ENCODE assay signal across 8 cellular contexts in genomic region chr7:38178695-38179344, GRCh38. TPM values are rescaled to one million over a fixed set of nuclear protein-coding genes. Genes with fewer than 3 reads are reported as not detected.
A peak's percentile ranks its signal among the peaks of the same experiment; 100 is the strongest.
DNase-seq lines count a peak whose midpoint lies in the region; ATAC-seq, FAIRE-seq and TF ChIP-seq lines count a peak whose summit lies in the region.

No MANE protein-coding gene starts in this region.

- H3K36me3 ChIP-seq in K562 (ENCODE audit: control insufficient read depth, insufficient read depth, low read length), result peaks cover 7% of the 10 kb centered on the region; the same call in 1 of the 3 replicates
- H3K36me3 ChIP-seq in keratinocyte (ENCODE audit: control insufficient read depth in 2 of 2, extremely low read depth in 1 of 2, insufficient read depth in 2 of 2, low read length in 2 of 2), result no peaks in the 10 kb centered on the region
- no peaks in the 10 kb centered on the region for H3K36me3 ChIP-seq in stomach smooth muscle (ENCODE audit: control insufficient read depth in 2 of 2, insufficient read depth in 2 of 2, low read length in 2 of 2)

- no peaks in the 10 kb centered on the region for H3K9me1 ChIP-seq in K562 (ENCODE audit: control insufficient read depth, insufficient read depth, low read length)
- H3K9me1 ChIP-seq in keratinocyte (ENCODE audit: control insufficient read depth, extremely low read depth, insufficient read depth, low read length), result no peaks in the 10 kb centered on the region

- H3K4me2 ChIP-seq in K562 (ENCODE audit: insufficient read depth, low read length) (peak overlapping the region; percentile 85), keratinocyte (ENCODE audit: control insufficient read depth, extremely low read depth, insufficient read depth, low read depth, low read length) (peak overlapping the region; percentile 91)

- dilution Hi-C loops in keratinocyte (cut with MboI; ENCODE audit: extremely low pct_ligation_motif_present, low sequenced_read_pairs), result no loop called here

- CTCF ChIA-PET in K562 (lab: Yijun Ruan, JAX; ENCODE audit: low intra/inter-chr PET ratio), result no interaction called here

- intact Hi-C loops in K562 (cut with micrococcal nuclease), result loop anchor here (2.0 to 5.0 kb wide), 3 partner anchors 52 to 162 kb away; no protein-coding TSS in a partner anchor

- H3K4me1 ChIP-seq in K562 (replicated peaks in 1 of 2; ENCODE audit: control insufficient read depth in 2 of 2, insufficient read depth in 2 of 2, low read length in 2 of 2) (peaks cover 7 to 26% of the 10 kb centered on the region in 2 experiments), keratinocyte (ENCODE audit: control insufficient read depth, extremely low read depth, insufficient read depth, low read length) (peaks cover 9% of the 10 kb centered on the region), stomach smooth muscle (ENCODE audit: control insufficient read depth, insufficient read depth, low read length) (peaks cover 5% of the 10 kb centered on the region)

- H3K9me3 ChIP-seq in K562 (replicated peaks; ENCODE audit: control insufficient read depth, insufficient read depth, low read depth, low read length), result 0 out of 2 replicates have a peak, but pooled peaks cover under 1% of the 10 kb centered on the region
- H3K9me3 ChIP-seq in keratinocyte (ENCODE audit: control insufficient read depth, low read depth, low read length), result no peaks in the 10 kb centered on the region
- no peaks in the 10 kb centered on the region for H3K9me3 ChIP-seq in stomach smooth muscle (ENCODE audit: control insufficient read depth in 2 of 2, low read length in 2 of 2)

- no peak for TF ChIP-seq RAD21 in K562 (CRISPR knock-in tag; conservative IDR thresholded peaks at IDR 0.05 in 1 of 2, IDR thresholded peaks at IDR 0.05 in 1 of 2)

- WGBS in K562 (ENCODE audit: insufficient coverage, low coverage, missing lambda C conversion rate), result 7% methylated on average over 11 of the region's 15 CpGs

- H3K27me3 ChIP-seq in K562 (ENCODE audit: control insufficient read depth in 2 of 2, insufficient read depth in 2 of 2, low read length in 2 of 2) (no peaks in the 10 kb centered on the region), keratinocyte (ENCODE audit: control insufficient read depth, extremely low read depth, insufficient read depth, low read length) (no peaks in the 10 kb centered on the region), stomach smooth muscle (ENCODE audit: control insufficient read depth in 1 of 2, insufficient read depth in 2 of 2, low read length in 2 of 2) (no peaks in the 10 kb centered on the region)

- H3K79me2 ChIP-seq in K562 (ENCODE audit: control insufficient read depth, insufficient read depth, low read length), result peaks cover 54% of the 10 kb centered on the region
- peaks cover 33% of the 10 kb centered on the region for H3K79me2 ChIP-seq in keratinocyte (ENCODE audit: control insufficient read depth, insufficient read depth, low read length)

- TSS peak; percentile 42 for BruUV-seq in K562 (replicated peaks; lab: Mats Ljungman, UMichigan)

- FAIRE-seq in H54 (lab: Jason Lieb, UNC), result peak; percentile 81
- peak; percentile 44 for FAIRE-seq in K562 (lab: Jason Lieb, UNC)
- FAIRE-seq in keratinocyte (lab: Jason Lieb, UNC), result no peak

- DNase-seq in SIG-M5 treated with dmso at 0.1 percent for 504 hours (lab: John Stamatoyannopoulos, UW; ENCODE audit: unreplicated experiment) (peak; percentile 30), SIG-M5 (lab: John Stamatoyannopoulos, UW) (no peak), H54 (ENCODE audit: insufficient read length, low spot score) (no peak), LoVo (ENCODE audit: low spot score) (peak; percentile 10), K562 (ENCODE audit: extremely low read depth in 1 of 4, low spot score in 3 of 4) (no peak), keratinocyte (ENCODE audit: low read depth, low spot score) (no peak)
- no peak for DNase-seq in activated effector memory CD4-positive, alpha-beta T cell treated with anti-CD3 and anti-CD28 coated beads, Interleukin-2, amount 50 U/mL, for 16 hours

- in situ Hi-C loops in K562 (cut with MboI), result no loop called here

- peak overlapping the region; percentile 68 for H3K4me3 ChIP-seq in K562
- H3K4me3 ChIP-seq in keratinocyte (ENCODE audit: control insufficient read depth in 2 of 3, extremely low read depth in 1 of 3, insufficient read depth in 2 of 3, low read depth in 1 of 3, low read length in 3 of 3), result peak overlapping the region; percentile 91 to 93 (median 92)
- peak overlapping the region; percentile 90 to 95 for H3K4me3 ChIP-seq in stomach smooth muscle (ENCODE audit: low read length in 2 of 2)

- H4K20me1 ChIP-seq in K562 (replicated peaks; ENCODE audit: control insufficient read depth, insufficient read depth, low read length), result no peaks in the 10 kb centered on the region
- H4K20me1 ChIP-seq in keratinocyte (ENCODE audit: control insufficient read depth, extremely low read depth, insufficient read depth, low read length), result no peaks in the 10 kb centered on the region

- TF ChIP-seq POLR2A in H54 (IDR thresholded peaks at IDR 0.05; ENCODE audit: low read depth, low read length), result no peak
- TF ChIP-seq POLR2A in K562 (conservative IDR thresholded peaks at IDR 0.05), result no peak

- peak overlapping the region; percentile 77 to 96 for H3K9ac ChIP-seq in K562 (ENCODE audit: insufficient read depth in 1 of 2, low read depth in 2 of 2, low read length in 2 of 2)
- H3K9ac ChIP-seq in keratinocyte (ENCODE audit: control insufficient read depth, extremely low read depth, insufficient read depth, low read length), result peak overlapping the region; percentile 83
- peak overlapping the region; percentile 84 to 85 for H3K9ac ChIP-seq in stomach smooth muscle (ENCODE audit: low read length in 2 of 2)

- TF ChIP-seq CTCF in K562 (IDR thresholded peaks at IDR 0.05 in 2 of 3, conservative IDR thresholded peaks at IDR 0.05 in 1 of 3; ENCODE audit: insufficient read depth in 2 of 3, low read depth in 1 of 3, low read length in 3 of 3), result peak in 2 of 3 experiments; percentile 11 to 17; a peak in 1 of 6 replicates
- peak in 2 of 3 experiments; percentile 9 to 13 for TF ChIP-seq CTCF in keratinocyte (optimal IDR thresholded peaks at IDR 0.05 in 1 of 3, IDR thresholded peaks at IDR 0.05 in 1 of 3, conservative IDR thresholded peaks at IDR 0.05 in 1 of 3; ENCODE audit: extremely low read depth in 1 of 3, insufficient read depth in 2 of 3, low read length in 3 of 3)

- peak overlapping the region; percentile 76 for H3K27ac ChIP-seq in K562 (ENCODE audit: extremely low read depth, low read depth, low read length)
- H3K27ac ChIP-seq in keratinocyte (ENCODE audit: control insufficient read depth, insufficient read depth, low read length), result peak overlapping the region; percentile 80
- H3K27ac ChIP-seq in stomach smooth muscle (ENCODE audit: low read length), result peak overlapping the region; percentile 85

- peak; percentile 70 for ATAC-seq in K562

- TF ChIP-seq EP300 in K562 (IDR thresholded peaks at IDR 0.05; ENCODE audit: low read length), result no peak

- POLR2A ChIA-PET in K562 (lab: Yijun Ruan, JAX), result interaction anchor here (1.0 to 1.4 kb wide), 3 partner anchors 11 to 133 kb away, joined by 3 to 6 read pairs (median 4); no protein-coding TSS in a partner anchor

- peak overlapping the region; percentile 98 for H2AFZ ChIP-seq in K562 (ENCODE audit: low read depth, low read length)
- H2AFZ ChIP-seq in keratinocyte (ENCODE audit: control insufficient read depth, low read length), result peak overlapping the region; percentile 89

TF ChIP-seq in K562, 482 proteins besides CTCF, POLR2A, EP300 and RAD21 (continues in another document):
- peak; percentile 67 for TF ChIP-seq EGR1 (conservative IDR thresholded peaks at IDR 0.05)
- TF ChIP-seq VEZF1 (CRISPR knock-in tag; IDR thresholded peaks at IDR 0.05), result peak; percentile 31
- TF ChIP-seq NEUROD1 (IDR thresholded peaks at IDR 0.05; ENCODE audit: borderline replicate concordance, low read depth, low read length, partially characterized antibody), result no peak
- 0 out of 2 replicates have a peak, but pooled peaks have one; percentile 16 for TF ChIP-seq GTF2A2 (tag; IDR thresholded peaks at IDR 0.05)

RNA-seq across cellular contexts. Expression of gene STARD3NL, which starts 0.8 kb away (rescaled TPM):
- 16.8 and 25.1 TPM in 2 replicates for total RNA-seq in K562 (2011; cell fraction: chromatin; rRNA removed; ENCODE audit: low replicate concordance)
- 19.8 and 22.5 TPM in 2 replicates for total RNA-seq in K562 (2011; cell fraction: nucleolus; rRNA removed)
- 30.4 and 45.0 TPM in 2 replicates for total RNA-seq in K562 (2011; cell fraction: nucleoplasm; rRNA removed)
- total RNA-seq in K562 (2014; rRNA removed), result 44.8 and 44.9 TPM in 2 replicates
- total RNA-seq in K562 (2014; rRNA removed; fragmentation: Illumina TruSeq; extraction: Trizol), result 64.4 and 74.5 TPM in 2 replicates
- 54.4 and 56.9 TPM in 2 replicates for total RNA-seq in K562 (2015; rRNA removed; fragmentation: Illumina TruSeq; extraction: Trizol)
- total RNA-seq in K562 (2021), result 42.2 and 43.4 TPM in 2 replicates
- 60.7 and 77.4 TPM in 2 replicates for polyA plus RNA-seq in K562 (2011; rRNA removed)
- polyA plus RNA-seq in K562 (2011; cell fraction: cytosol; rRNA removed), result 18.7 and 41.1 TPM in 2 replicates
- polyA plus RNA-seq in K562 (2011; cell fraction: nucleus; rRNA removed), result 14.4 and 34.3 TPM in 2 replicates
- polyA plus RNA-seq in K562 (2012), result 38.4 and 42.2 TPM in 2 replicates
- polyA plus RNA-seq in K562 (2014; fragmentation: Illumina TruSeq; extraction: Trizol), result 50.8 and 53.5 TPM in 2 replicates
- 10 to 100 TPM; 79.6 to 90.0 TPM for polyA plus RNA-seq in K562 (2014; fragmentation: Nextera tagmentation; extraction: Ambion mirVana)
- polyA plus RNA-seq in K562 (2014; rRNA removed), result 52.9 and 57.6 TPM in 2 replicates
- 37.0 and 57.7 TPM in 2 replicates for polyA minus RNA-seq in K562 (2011; rRNA and poly(A)+ RNA removed)
- 14.0 and 14.7 TPM in 2 replicates for polyA minus RNA-seq in K562 (2011; cell fraction: cytosol; rRNA and poly(A)+ RNA removed)
- 11.0 and 27.9 TPM in 2 replicates for polyA minus RNA-seq in K562 (2011; cell fraction: nucleus; rRNA and poly(A)+ RNA removed)
- polyA plus RNA-seq in keratinocyte, result 28.3 to 45.1 TPM (median 32.8 TPM) in 3 replicates
- polyA plus RNA-seq in keratinocyte (2011; ENCODE audit: low read depth), result 7.7 TPM
- 24.7 and 39.8 TPM in 2 replicates for polyA plus RNA-seq in keratinocyte (2011; cell fraction: cytosol; rRNA removed)
- 13.0 and 14.4 TPM in 2 replicates for polyA plus RNA-seq in keratinocyte (2011; cell fraction: nucleus; rRNA removed)
- 7.9 and 26.4 TPM in 2 replicates for polyA plus RNA-seq in keratinocyte (2012; ENCODE audit: low replicate concordance)
- polyA minus RNA-seq in keratinocyte, result 5.8 to 17.8 TPM (median 12.1 TPM) in 3 replicates
- polyA minus RNA-seq in keratinocyte (2011; cell fraction: cytosol; rRNA and poly(A)+ RNA removed), result 11.5 TPM
- 6.1 and 7.9 TPM in 2 replicates for polyA minus RNA-seq in keratinocyte (2011; cell fraction: nucleus; rRNA and poly(A)+ RNA removed)

Comparison
In these comparisons a context has a peak if more than half of its experiments do, and no peak if none do; other contexts are left out.
1. DNase-seq: peak in SIG-M5 treated with dmso at 0.1 percent for 504 hours (single experiment) and LoVo (single experiment); none in SIG-M5 (single experiment), H54 (single experiment), K562 (0 of 4), keratinocyte (single experiment) and activated effector memory CD4-positive, alpha-beta T cell treated with anti-CD3 and anti-CD28 coated beads, Interleukin-2, amount 50 U/mL, for 16 hours (single experiment).
2. Peak in every context shown above with its lines, with median percentiles within 50 percentile points of each other: H3K27ac ChIP-seq, H3K4me3 ChIP-seq and H3K9ac ChIP-seq.